8 cellular contexts compared by ENCODE assay signal in genomic region chr16:67431077-67431804, GRCh38. TPM values are rescaled to one million over a fixed set of nuclear protein-coding genes. Genes with fewer than 3 reads are reported as not detected.
A peak's percentile ranks its signal among the peaks of the same experiment; 100 is the strongest.
DNase-seq lines count a peak whose midpoint lies in the region; TF ChIP-seq lines count a peak whose summit lies in the region.

Gene HSD11B2, plus strand, starts transcription at chr16:67431121. Its CDS starts 128 bp downstream, at chr16:67431249.

- H3K9ac ChIP-seq in SK-N-SH, result no peak within 1 kb of the TSS

- no peaks in the 10 kb centered on the region for H3K79me2 ChIP-seq in SK-N-SH (ENCODE audit: insufficient read depth)

- H3K27ac ChIP-seq in SK-N-SH (ENCODE audit: low read depth in 2 of 2, low read length in 1 of 2), result no peak within 1 kb of the TSS
- no peak within 1 kb of the TSS for H3K27ac ChIP-seq in caudate nucleus (ENCODE audit: low read depth, low read length)

- no peaks in the 10 kb centered on the region for H3K9me2 ChIP-seq in SK-N-SH

- H4K20me1 ChIP-seq in SK-N-SH (ENCODE audit: insufficient read depth), result no peaks in the 10 kb centered on the region

- H3K27me3 ChIP-seq in SK-N-SH (ENCODE audit: insufficient read depth), result no peaks in the 10 kb centered on the region; the same call in 1 of the 2 replicates

- peak within 1 kb of the TSS; percentile 74 for H3K4me2 ChIP-seq in SK-N-SH

- H2AFZ ChIP-seq in SK-N-SH (ENCODE audit: low read depth), result no peak within 1 kb of the TSS

- TF ChIP-seq CTCF in AG10803 (conservative IDR thresholded peaks at IDR 0.05; ENCODE audit: low read length) (no peak), SK-N-SH (IDR thresholded peaks at IDR 0.05) (peak; percentile 17; the same call in 1 of the 2 replicates)

- DNase-seq in AG10803 (ENCODE audit: low read depth) (peak; percentile 31), H4 (ENCODE audit: low spot score) (peak; percentile 34), SK-N-SH (peak; percentile 93), caudate nucleus (lab: John Stamatoyannopoulos, UW) (peak in 31 of 61 donors; percentile 14 to 70 (median 39)), kidney tubule cell (ENCODE audit: low spot score) (peak; percentile 71), cerebellar nuclear complex (lab: John Stamatoyannopoulos, UW) (no peak), SKM-1 (lab: John Stamatoyannopoulos, UW; ENCODE audit: unreplicated experiment) (no peak)
- DNase-seq in stimulated activated CD8-positive, alpha-beta memory T cell treated with anti-CD3 and anti-CD28 coated beads, Interleukin-4, amount 100 ng/mL, for 48 hours, result peak; percentile 40

- POLR2A ChIA-PET in SK-N-SH (lab: Yijun Ruan, JAX), result interaction anchor here (0.9 to 1.1 kb wide), 2 partner anchors 12 to 13 kb away, joined by 3 to 4 read pairs; no protein-coding TSS in a partner anchor

- H3K36me3 ChIP-seq in SK-N-SH (replicated peaks in 1 of 2; ENCODE audit: control insufficient read depth in 1 of 2, insufficient read depth in 2 of 2, low read length in 1 of 2), result no peaks in the 10 kb centered on the region

- WGBS in SK-N-SH (ENCODE audit: low lambda C conversion rate), result 12% methylated on average over 28 of the region's 79 CpGs

- TF ChIP-seq EP300 in SK-N-SH (IDR thresholded peaks at IDR 0.05; ENCODE audit: borderline replicate concordance in 1 of 2, low read depth in 1 of 2, low read length in 1 of 2), result no peak

- H3F3A ChIP-seq in SK-N-SH (replicated peaks; ENCODE audit: insufficient read depth), result no peaks in the 10 kb centered on the region

- peak within 1 kb of the TSS; percentile 36 for H3K4me3 ChIP-seq in AG10803 (ENCODE audit: low read length)
- peak within 1 kb of the TSS; percentile 40 to 43 for H3K4me3 ChIP-seq in SK-N-SH (ENCODE audit: low read depth in 2 of 2, low read length in 1 of 2)

- H3K9me3 ChIP-seq in SK-N-SH, result no peaks in the 10 kb centered on the region

- CTCF ChIA-PET in SK-N-SH (lab: Yijun Ruan, JAX), result interaction anchor here (0.7 to 3.1 kb wide), 12 partner anchors 11 to 141 kb away, joined by 3 to 16 read pairs (median 4); partner anchors contain the start of genes ATP6V0D1, LRRC36 and ZDHHC1

- H3K4me1 ChIP-seq in SK-N-SH (ENCODE audit: control insufficient read depth in 1 of 2, insufficient read depth in 2 of 2, low read depth in 1 of 2, low read length in 1 of 2), result peaks cover 0 to 12% of the 10 kb centered on the region in 2 experiments; a peak in 1 of 4 replicates

- peak; percentile 19; the same call in 1 of the 2 replicates for TF ChIP-seq RAD21 in SK-N-SH (IDR thresholded peaks at IDR 0.05; ENCODE audit: low read length)

TF ChIP-seq in SK-N-SH, 30 proteins besides CTCF, POLR2A, EP300 and RAD21:
- TF ChIP-seq FOSL2 (IDR thresholded peaks at IDR 0.05; ENCODE audit: borderline replicate concordance, low read depth) (no peak), SMC3 (IDR thresholded peaks at IDR 0.05; ENCODE audit: low read depth, low read length) (peak; percentile 25; the same call in 1 of the 2 replicates), USF1 (IDR thresholded peaks at IDR 0.05; ENCODE audit: borderline replicate concordance, low read depth) (no peak), NRF1 (IDR thresholded peaks at IDR 0.05; ENCODE audit: low read depth, low read length) (peak; percentile 34; the same call in 1 of the 2 replicates), EZH2phosphoT487 (IDR thresholded peaks at IDR 0.05; ENCODE audit: borderline replicate concordance, low read depth) (no peak), FOXJ3 (CRISPR knock-in tag; IDR thresholded peaks at IDR 0.05) (no peak), MXI1 (IDR thresholded peaks at IDR 0.05; ENCODE audit: low read depth, low read length) (peak; percentile 35; the same call in 1 of the 2 replicates), USF2 (IDR thresholded peaks at IDR 0.05; ENCODE audit: borderline replicate concordance, low read depth, low read length) (no peak), POLR2AphosphoS5 (IDR thresholded peaks at IDR 0.05; ENCODE audit: low read depth, low read length) (no peak), GABPA (IDR thresholded peaks at IDR 0.05; ENCODE audit: low read depth) (no peak), TAF1 (IDR thresholded peaks at IDR 0.05; ENCODE audit: borderline replicate concordance, low read depth, low read length) (no peak), IRF3 (IDR thresholded peaks at IDR 0.05; ENCODE audit: low read depth, low read length) (no peak), CHD2 (IDR thresholded peaks at IDR 0.05; ENCODE audit: low read length, partially characterized antibody) (no peak)

RNA-seq across cellular contexts. Expression of gene HSD11B2, which starts in this region (rescaled TPM):
- total RNA-seq in H4 (2014; rRNA removed; shearing (Covaris generic)), result 0.10 TPM in 1 of 2 replicates, not detected in the other
- 0.19 and 0.23 TPM in 2 replicates for polyA plus RNA-seq in SK-N-SH (2012; rRNA removed)
- 0.08 and 0.10 TPM in 2 replicates for polyA plus RNA-seq in SK-N-SH (2012; cell fraction: cytosol; rRNA removed)
- 0.58 and 0.75 TPM in 2 replicates for polyA plus RNA-seq in SK-N-SH (2012; cell fraction: nucleus; rRNA removed)

Comparison
In these comparisons a context has a peak if more than half of its experiments do, and no peak if none do; other contexts are left out.
1. Peak in DNase-seq in H4; RNA of the gene not detected or under 1 TPM.
2. Peak in DNase-seq, H3K4me3 ChIP-seq and H3K4me2 ChIP-seq in SK-N-SH; RNA of the gene not detected or under 1 TPM.
3. DNase-seq: peak in AG10803 (single experiment), caudate nucleus (31 of 61), kidney tubule cell (single experiment) and stimulated activated CD8-positive, alpha-beta memory T cell treated with anti-CD3 and anti-CD28 coated beads, Interleukin-4, amount 100 ng/mL, for 48 hours (single experiment); none in cerebellar nuclear complex (0 of 2) and SKM-1 (single experiment).